Comparison of ENCODE assay signal across 26 cellular contexts in genomic region chr16:27764869-27765675, GRCh38.
"Had no signal": no experiment of that assay in that cellular context is flagged by ENCODE, and none has a peak within 500 bp of the region (broad histone marks: within the 10 kb centered on the region; RNA-seq: fewer than 3 reads in every experiment).

No MANE protein-coding gene starts in this region.

- H3K9me3 Mint-ChIP-seq: activated CD4-positive, alpha-beta T cell treated with anti-CD3 and anti-CD28 coated beads, Interleukin-2, amount 10 ng/mL, durations not matched to agents 24 days and 14 days; activated naive CD4-positive, alpha-beta T cell treated with anti-CD3 and anti-CD28 coated beads, Interleukin-2, amount 50 U/mL, for 72 hours; activated naive CD8-positive, alpha-beta T cell treated with anti-CD3 and anti-CD28 coated beads, Interleukin-2, amount 50 U/mL, for 24 hours; activated T-cell treated with anti-CD3 and anti-CD28 coated beads, Interleukin-2, amount 50 U/mL, for 4 hours; T-helper 1 cell treated with Interleukin-12 subunit alpha and Interleukin-12 subunit beta and Interleukin-4 antibody, amounts not matched to agents 30 μg/mL and 1 μg/mL, for 36 hours had no signal

- H3K4me1 ChIP-seq: body of pancreas, Peyer's patch had no signal

- DNase-seq: activated B cell treated with CpG ODN at 0.5 μM for 24 hours; activated CD4-positive, alpha-beta T cell treated with anti-CD3 and anti-CD28 coated beads for 1 hour; activated CD4-positive, alpha-beta T cell treated with anti-CD3 and anti-CD28 coated beads, Interleukin-2, amount 10 ng/mL, durations not matched to agents 24 days and 14 days; activated CD4-positive, alpha-beta T cell treated with anti-CD3 and anti-CD28 coated beads, Interleukin-2, amount 50 U/mL, for 48 hours; activated effector memory CD4-positive, alpha-beta T cell treated with anti-CD3 and anti-CD28 coated beads, Interleukin-2, amount 50 U/mL, for 16 hours; activated naive CD4-positive, alpha-beta T cell treated with Interleukin-2 at 50 U/mL for 16 hours; activated naive CD8-positive, alpha-beta T cell treated with anti-CD3 and anti-CD28 coated beads, Interleukin-2, amount 50 U/mL, for 24 hours; activated T-cell treated with anti-CD3 and anti-CD28 coated beads, Interleukin-2, amount 50 U/mL, for 4 hours; amniotic stem cell; body of pancreas; Kasumi-1; KBM-7; NCI-H1092; NCI-H1694; NCI-H2029; NCI-H2107; NCI-H2171 treated with DMSO at 0.1 percent for 48 hours; NCI-H226; NCI-H526; NCI-H82; SHP77 had no signal

- H3K9me3 ChIP-seq: ascending aorta, body of pancreas, Peyer's patch, SJSA1 had no signal

- H3K27me3 Mint-ChIP-seq: activated B cell treated with CpG ODN at 0.5 μM for 24 hours; activated CD4-positive, alpha-beta T cell treated with anti-CD3 and anti-CD28 coated beads, Interleukin-2, amount 10 ng/mL, durations not matched to agents 24 days and 14 days; activated naive CD8-positive, alpha-beta T cell treated with anti-CD3 and anti-CD28 coated beads, Interleukin-2, amount 50 U/mL, for 24 hours had no signal

- H3K4me1 Mint-ChIP-seq: activated CD4-positive, alpha-beta T cell treated with anti-CD3 and anti-CD28 coated beads, Interleukin-2, amount 10 ng/mL, durations not matched to agents 24 days and 14 days; activated naive CD8-positive, alpha-beta T cell treated with anti-CD3 and anti-CD28 coated beads, Interleukin-2, amount 50 U/mL, for 24 hours had no signal

- ATAC-seq: activated naive CD4-positive, alpha-beta T cell treated with anti-CD3 and anti-CD28 coated beads, Interleukin-2, amount 50 U/mL, for 72 hours; activated naive CD8-positive, alpha-beta T cell treated with anti-CD3 and anti-CD28 coated beads, Interleukin-2, amount 50 U/mL, for 24 hours; activated T-cell treated with anti-CD3 and anti-CD28 coated beads, Interleukin-2, amount 50 U/mL, for 4 hours; body of pancreas had no signal

- H3K27me3 ChIP-seq: ascending aorta, body of pancreas, Peyer's patch, SJSA1 had no signal

- H3K4me3 ChIP-seq: ascending aorta, body of pancreas, Peyer's patch, SJSA1 had no signal

- H3K4me3 Mint-ChIP-seq: activated B cell treated with CpG ODN at 0.5 μM for 24 hours; activated CD4-positive, alpha-beta T cell treated with anti-CD3 and anti-CD28 coated beads, Interleukin-2, amount 10 ng/mL, durations not matched to agents 24 days and 14 days; activated naive CD8-positive, alpha-beta T cell treated with anti-CD3 and anti-CD28 coated beads, Interleukin-2, amount 50 U/mL, for 24 hours; activated T-cell treated with anti-CD3 and anti-CD28 coated beads, Interleukin-2, amount 50 U/mL, for 4 hours; T-helper 1 cell treated with Interleukin-12 subunit alpha and Interleukin-12 subunit beta and Interleukin-4 antibody, amounts not matched to agents 30 μg/mL and 1 μg/mL, for 36 hours had no signal

- H3K27ac ChIP-seq: ascending aorta, body of pancreas, Peyer's patch, SJSA1 had no signal

- H3K27ac Mint-ChIP-seq: activated B cell treated with CpG ODN at 0.5 μM for 24 hours; activated CD4-positive, alpha-beta T cell treated with anti-CD3 and anti-CD28 coated beads, Interleukin-2, amount 10 ng/mL, durations not matched to agents 24 days and 14 days; activated naive CD4-positive, alpha-beta T cell treated with anti-CD3 and anti-CD28 coated beads, Interleukin-2, amount 50 U/mL, for 72 hours; activated naive CD8-positive, alpha-beta T cell treated with anti-CD3 and anti-CD28 coated beads, Interleukin-2, amount 50 U/mL, for 24 hours; T-helper 1 cell treated with Interleukin-12 subunit alpha and Interleukin-12 subunit beta and Interleukin-4 antibody, amounts not matched to agents 30 μg/mL and 1 μg/mL, for 36 hours had no signal
